Comparison of ENCODE assay signal across 11 cellular contexts in the genomic region with DNA sequence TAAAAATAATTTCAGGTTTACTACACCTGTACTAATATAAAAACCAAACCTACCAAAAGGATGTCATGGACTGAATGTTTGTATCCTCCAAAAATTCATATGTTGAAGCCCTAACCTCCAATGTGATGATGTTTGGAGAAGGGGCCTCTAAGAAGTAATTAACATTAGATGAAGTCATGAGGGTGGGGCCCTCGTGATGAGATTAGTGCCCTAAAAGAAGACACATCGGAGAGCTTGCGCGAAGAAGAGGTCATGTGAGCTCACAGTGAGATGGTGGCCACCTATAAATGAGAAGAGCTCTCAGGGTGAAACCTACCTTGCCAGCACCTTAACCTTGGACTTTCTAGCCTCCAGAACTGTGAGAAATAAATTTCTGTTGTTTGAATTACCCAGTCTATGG.
"Had no signal": no experiment of that assay in that cellular context is flagged by ENCODE, and none has a peak within 500 bp of the region (broad histone marks: within the 10 kb centered on the region; RNA-seq: fewer than 3 reads in every experiment).

No MANE protein-coding gene starts in this region.

- ATAC-seq: GM23338, HCT116 had no signal

- H3K4me3 ChIP-seq: GM23248, GM23338, HAP-1 had no signal

- H2AFZ ChIP-seq: GM23248, GM23338 had no signal

- DNase-seq: GM23248, GOT3, H7, H9, HCEC 1CT, HFFc6 had no signal

- H3K9me3 ChIP-seq: HAP-1 had no signal

- H3K36me3 ChIP-seq: HAP-1 had no signal

- H3K9ac ChIP-seq: GM23248 had no signal

- FAIRE-seq: H1, H54 had no signal

- H3K4me1 ChIP-seq: HAP-1 had no signal

- H3K27ac ChIP-seq: GM23248 had no signal

- H3K4me2 ChIP-seq: GM23338 had no signal
